In the genomic region with DNA sequence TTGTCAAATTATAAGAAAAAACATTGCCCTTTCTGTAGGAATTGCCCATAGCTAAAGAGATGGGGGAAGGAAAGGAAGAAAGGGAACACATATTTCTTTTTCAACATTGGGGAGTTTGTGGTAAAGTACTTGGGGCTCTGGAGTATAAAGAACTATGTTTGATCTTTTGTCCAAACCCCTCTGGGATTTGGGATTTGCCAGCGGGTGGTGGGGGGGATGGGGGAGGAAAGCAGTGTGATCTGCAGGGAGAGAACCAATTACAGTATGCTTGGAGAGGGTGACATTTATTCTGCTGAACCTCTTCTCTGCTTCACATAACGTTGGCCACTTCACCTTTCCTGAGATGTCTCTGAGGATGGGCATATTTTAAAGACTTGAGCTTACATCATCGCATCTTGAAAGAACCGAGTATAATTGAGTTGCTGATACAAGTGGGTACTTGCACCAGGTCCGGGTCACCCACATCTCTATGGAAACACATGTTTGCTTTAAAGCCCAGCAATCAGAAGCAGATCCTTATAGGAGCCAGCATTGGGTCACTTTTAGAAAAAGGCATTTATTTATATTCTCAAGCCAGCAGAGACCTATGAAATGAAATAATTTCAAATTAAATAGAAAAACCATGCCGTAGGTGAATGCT, we compare ENCODE assay signal across 1 cellular context.
TF ChIP-seq lines count a peak whose summit lies in the region.

No MANE protein-coding gene starts in this region.

TF ChIP-seq in SK-N-SH treated with all-trans-retinoic acid at 6 μM for 48 hours, 23 proteins besides CTCF, POLR2A, EP300 and RAD21 (continued from another document):
- TF ChIP-seq, protein P1, sequence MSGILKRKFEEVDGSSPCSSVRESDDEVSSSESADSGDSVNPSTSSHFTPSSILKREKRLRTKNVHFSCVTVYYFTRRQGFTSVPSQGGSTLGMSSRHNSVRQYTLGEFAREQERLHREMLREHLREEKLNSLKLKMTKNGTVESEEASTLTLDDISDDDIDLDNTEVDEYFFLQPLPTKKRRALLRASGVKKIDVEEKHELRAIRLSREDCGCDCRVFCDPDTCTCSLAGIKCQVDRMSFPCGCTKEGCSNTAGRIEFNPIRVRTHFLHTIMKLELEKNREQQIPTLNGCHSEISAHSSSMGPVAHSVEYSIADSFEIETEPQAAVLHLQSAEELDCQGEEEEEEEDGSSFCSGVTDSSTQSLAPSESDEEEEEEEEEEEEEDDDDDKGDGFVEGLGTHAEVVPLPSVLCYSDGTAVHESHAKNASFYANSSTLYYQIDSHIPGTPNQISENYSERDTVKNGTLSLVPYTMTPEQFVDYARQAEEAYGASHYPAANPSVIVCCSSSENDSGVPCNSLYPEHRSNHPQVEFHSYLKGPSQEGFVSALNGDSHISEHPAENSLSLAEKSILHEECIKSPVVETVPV (CRISPR knock-in tag; IDR thresholded peaks at IDR 0.05), result no peak
